In genomic region chr4:26084414-26084813, GRCh38 we compare ENCODE assay signal across 22 cellular contexts.
DNase-seq lines count a peak whose midpoint lies in the region; ATAC-seq, FAIRE-seq and TF ChIP-seq lines count a peak whose summit lies in the region.
"Had no signal": no experiment of that assay in that cellular context is flagged by ENCODE, and none has a peak within 500 bp of the region (broad histone marks: within the 10 kb centered on the region; RNA-seq: fewer than 3 reads in every experiment).

No MANE protein-coding gene starts in this region.

- peak overlapping the region; percentile 88 for H3K27ac Mint-ChIP-seq in stimulated activated naive CD8-positive, alpha-beta T cell treated with anti-CD3 and anti-CD28 coated beads, Interleukin-15, Interleukin-2, amounts not matched to agents 100 ng/mL and 50 ng/mL, for 24 hours
- peak overlapping the region; percentile 83 for H3K27ac Mint-ChIP-seq in activated T-helper 1 cell treated with anti-CD3 and anti-CD28 coated beads, Interleukin-12 subunit alpha, Interleukin-12 subunit beta, Interleukin-2, Interleukin-4 antibody, amounts not matched to agents 30 ng/mL and 10 ng/mL and 1 ng/mL, durations not matched to agents 14 hours and 24 hours and 36 hours

- H3K9me1 ChIP-seq in keratinocyte (ENCODE audit: control insufficient read depth, extremely low read depth, insufficient read depth, low read length) = no peaks in the 10 kb centered on the region

- FAIRE-seq in keratinocyte (lab: Jason Lieb, UNC) = no peak
- FAIRE-seq: D721Med had no signal

- intact Hi-C loops in activated T-helper 1 cell treated with anti-CD3 and anti-CD28 coated beads, Interleukin-12 subunit alpha, Interleukin-12 subunit beta, Interleukin-2, Interleukin-4 antibody, amounts not matched to agents 30 ng/mL and 10 ng/mL and 1 ng/mL, durations not matched to agents 14 hours and 24 hours and 36 hours (cut with micrococcal nuclease) = no loop called here
- intact Hi-C loops in sigmoid colon (cut with DNase I) = loop anchor here (2.0 to 10.0 kb wide), 2 partner anchors 236 to 330 kb away; partner anchors contain the start of gene RBPJ

- H3K4me1 ChIP-seq in keratinocyte (ENCODE audit: control insufficient read depth, extremely low read depth, insufficient read depth, low read length) (peaks cover 54% of the 10 kb centered on the region), sigmoid colon (peaks cover 0 to 25% (median 10%) of the 10 kb centered on the region in 4 donors)

- H3K27ac ChIP-seq in keratinocyte (ENCODE audit: control insufficient read depth, insufficient read depth, low read length) (no peak overlapping the region), sigmoid colon (no peak overlapping the region)
- H3K27ac ChIP-seq: dorsolateral prefrontal cortex, HL-60 had no signal

- no peak overlapping the region for H3K9ac ChIP-seq in keratinocyte (ENCODE audit: control insufficient read depth, extremely low read depth, insufficient read depth, low read length)

- no peak overlapping the region for H2AFZ ChIP-seq in keratinocyte (ENCODE audit: control insufficient read depth, low read length)

- H3K27me3 Mint-ChIP-seq in stimulated activated naive CD8-positive, alpha-beta T cell treated with anti-CD3 and anti-CD28 coated beads, Interleukin-15, Interleukin-2, amounts not matched to agents 100 ng/mL and 50 ng/mL, for 24 hours = peaks cover 13% of the 10 kb centered on the region
- H3K27me3 Mint-ChIP-seq in activated T-helper 1 cell treated with anti-CD3 and anti-CD28 coated beads, Interleukin-12 subunit alpha, Interleukin-12 subunit beta, Interleukin-2, Interleukin-4 antibody, amounts not matched to agents 30 ng/mL and 10 ng/mL and 1 ng/mL, durations not matched to agents 14 hours and 24 hours and 36 hours (ENCODE audit: insufficient read depth) = no peaks in the 10 kb centered on the region

- no peaks in the 10 kb centered on the region for H3K9me3 ChIP-seq in keratinocyte (ENCODE audit: control insufficient read depth, low read depth, low read length)
- H3K9me3 ChIP-seq in sigmoid colon = no peaks in the 10 kb centered on the region
- H3K9me3 ChIP-seq: BE2C had no signal

- H4K20me1 ChIP-seq in keratinocyte (ENCODE audit: control insufficient read depth, extremely low read depth, insufficient read depth, low read length) = no peaks in the 10 kb centered on the region

- dilution Hi-C loops in keratinocyte (cut with MboI; ENCODE audit: extremely low pct_ligation_motif_present, low sequenced_read_pairs) = no loop called here

- H3K4me3 ChIP-seq in keratinocyte (ENCODE audit: control insufficient read depth in 2 of 3, extremely low read depth in 1 of 3, insufficient read depth in 2 of 3, low read depth in 1 of 3, low read length in 3 of 3) (no peak overlapping the region), sigmoid colon (no peak overlapping the region)
- H3K4me3 ChIP-seq: dorsolateral prefrontal cortex had no signal

- peaks cover 88% of the 10 kb centered on the region for H3K4me1 Mint-ChIP-seq in stimulated activated naive CD8-positive, alpha-beta T cell treated with anti-CD3 and anti-CD28 coated beads, Interleukin-15, Interleukin-2, amounts not matched to agents 100 ng/mL and 50 ng/mL, for 24 hours (ENCODE audit: low read depth)
- peaks cover 82% of the 10 kb centered on the region for H3K4me1 Mint-ChIP-seq in activated T-helper 1 cell treated with anti-CD3 and anti-CD28 coated beads, Interleukin-12 subunit alpha, Interleukin-12 subunit beta, Interleukin-2, Interleukin-4 antibody, amounts not matched to agents 30 ng/mL and 10 ng/mL and 1 ng/mL, durations not matched to agents 14 hours and 24 hours and 36 hours (ENCODE audit: low read depth)

- WGBS in sigmoid colon, 2 donors = 98 to 99% methylated on average over 4 of the region's 4 CpGs

- DNase-seq in stimulated activated naive CD8-positive, alpha-beta T cell treated with anti-CD3 and anti-CD28 coated beads, Interleukin-15, Interleukin-2, amounts not matched to agents 100 U/mL and 50 U/mL, for 24 hours = no peak
- DNase-seq in activated T-helper 1 cell treated with anti-CD3 and anti-CD28 coated beads, Interleukin-12 subunit alpha, Interleukin-12 subunit beta, Interleukin-2, Interleukin-4 antibody, amounts not matched to agents 30 ng/mL and 10 ng/mL and 1 ng/mL, durations not matched to agents 14 hours and 24 hours and 36 hours (ENCODE audit: low spot score) = no peak
- no peak for DNase-seq in keratinocyte (ENCODE audit: low read depth, low spot score)
- no peak for DNase-seq in sigmoid colon
- no peak for DNase-seq in NK-92 (lab: John Stamatoyannopoulos, UW; ENCODE audit: unreplicated experiment)
- DNase-seq in A172 (ENCODE audit: low spot score) = no peak
- DNase-seq: activated CD4-positive, alpha-beta T cell treated with anti-CD3 and anti-CD28 coated beads for 4 hours; activated effector memory CD4-positive, alpha-beta T cell treated with anti-CD3 and anti-CD28 coated beads, Interleukin-2, amount 50 U/mL, for 16 hours; BE2C; dorsolateral prefrontal cortex; KG1; NCI-H1105; NCI-H2171; NCI-H774; posterior cingulate gyrus had no signal

- ATAC-seq in stimulated activated naive CD8-positive, alpha-beta T cell treated with anti-CD3 and anti-CD28 coated beads, Interleukin-15, Interleukin-2, amounts not matched to agents 100 U/mL and 50 U/mL, for 24 hours = no peak
- ATAC-seq in HG03025 (IDR thresholded peaks at IDR 0.05; ENCODE audit: low FRiP score, unreplicated experiment) = no peak
- ATAC-seq: left lobe of liver, Right ventricle myocardium inferior had no signal

- H3K9me3 Mint-ChIP-seq in stimulated activated naive CD8-positive, alpha-beta T cell treated with anti-CD3 and anti-CD28 coated beads, Interleukin-15, Interleukin-2, amounts not matched to agents 100 ng/mL and 50 ng/mL, for 24 hours = peaks cover 7% of the 10 kb centered on the region
- H3K9me3 Mint-ChIP-seq in activated T-helper 1 cell treated with anti-CD3 and anti-CD28 coated beads, Interleukin-12 subunit alpha, Interleukin-12 subunit beta, Interleukin-2, Interleukin-4 antibody, amounts not matched to agents 30 ng/mL and 10 ng/mL and 1 ng/mL, durations not matched to agents 14 hours and 24 hours and 36 hours = peaks cover 15% of the 10 kb centered on the region
- H3K9me3 Mint-ChIP-seq: brain had no signal

- TF ChIP-seq EP300 in sigmoid colon (IDR thresholded peaks at IDR 0.05) = no peak

- TF ChIP-seq POLR2A in sigmoid colon (IDR thresholded peaks at IDR 0.05) = no peak

- H3K27me3 ChIP-seq in keratinocyte (ENCODE audit: control insufficient read depth, extremely low read depth, insufficient read depth, low read length) (no peaks in the 10 kb centered on the region), sigmoid colon (no peaks in the 10 kb centered on the region)

- H3K4me2 ChIP-seq in keratinocyte (ENCODE audit: control insufficient read depth, extremely low read depth, insufficient read depth, low read depth, low read length) = peak overlapping the region; percentile 47

- H3K4me3 Mint-ChIP-seq in stimulated activated naive CD8-positive, alpha-beta T cell treated with anti-CD3 and anti-CD28 coated beads, Interleukin-15, Interleukin-2, amounts not matched to agents 100 ng/mL and 50 ng/mL, for 24 hours = no peak overlapping the region
- peak overlapping the region; percentile 20 for H3K4me3 Mint-ChIP-seq in activated T-helper 1 cell treated with anti-CD3 and anti-CD28 coated beads, Interleukin-12 subunit alpha, Interleukin-12 subunit beta, Interleukin-2, Interleukin-4 antibody, amounts not matched to agents 30 ng/mL and 10 ng/mL and 1 ng/mL, durations not matched to agents 14 hours and 24 hours and 36 hours
- H3K4me3 Mint-ChIP-seq: brain had no signal

- no peak for TF ChIP-seq CTCF in keratinocyte (optimal IDR thresholded peaks at IDR 0.05 in 1 of 3, IDR thresholded peaks at IDR 0.05 in 1 of 3, conservative IDR thresholded peaks at IDR 0.05 in 1 of 3; ENCODE audit: extremely low read depth in 1 of 3, insufficient read depth in 2 of 3, low read length in 3 of 3)
- no peak for TF ChIP-seq CTCF in sigmoid colon (IDR thresholded peaks at IDR 0.05)

- H3K36me3 ChIP-seq in keratinocyte (ENCODE audit: control insufficient read depth in 2 of 2, extremely low read depth in 1 of 2, insufficient read depth in 2 of 2, low read length in 2 of 2) (no peaks in the 10 kb centered on the region), sigmoid colon (no peaks in the 10 kb centered on the region)
- H3K36me3 ChIP-seq: BE2C had no signal

- peaks cover 12% of the 10 kb centered on the region for H3K36me3 Mint-ChIP-seq in stimulated activated naive CD8-positive, alpha-beta T cell treated with anti-CD3 and anti-CD28 coated beads, Interleukin-15, Interleukin-2, amounts not matched to agents 100 ng/mL and 50 ng/mL, for 24 hours (ENCODE audit: low read depth)
- peaks cover 10% of the 10 kb centered on the region for H3K36me3 Mint-ChIP-seq in activated T-helper 1 cell treated with anti-CD3 and anti-CD28 coated beads, Interleukin-12 subunit alpha, Interleukin-12 subunit beta, Interleukin-2, Interleukin-4 antibody, amounts not matched to agents 30 ng/mL and 10 ng/mL and 1 ng/mL, durations not matched to agents 14 hours and 24 hours and 36 hours (ENCODE audit: low read depth)
- H3K36me3 Mint-ChIP-seq: brain had no signal

- no peaks in the 10 kb centered on the region for H3K79me2 ChIP-seq in keratinocyte (ENCODE audit: control insufficient read depth, insufficient read depth, low read length)
